ENCODE assay signal across 22 cellular contexts in the genomic region with DNA sequence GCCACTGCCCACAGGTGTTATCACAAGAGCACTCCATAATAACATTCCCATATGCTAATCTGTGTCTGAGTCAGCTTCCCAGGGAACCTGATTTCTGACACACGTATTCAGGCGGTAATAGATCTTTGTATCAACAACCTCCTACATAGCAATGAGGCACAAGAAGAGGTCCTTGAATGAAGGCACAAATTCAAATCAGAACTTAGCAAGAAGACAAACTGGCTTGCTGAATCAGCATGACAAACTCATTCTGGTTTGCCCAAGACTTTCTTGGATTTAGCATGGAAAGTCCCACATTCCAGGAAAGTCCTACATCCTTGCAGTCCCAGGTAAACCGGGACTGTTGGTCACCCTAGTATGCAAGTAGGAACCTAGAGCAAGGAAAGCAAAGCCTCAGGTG. TPM values are rescaled to one million over a fixed set of nuclear protein-coding genes. Genes with fewer than 3 reads are reported as not detected.
DNase-seq lines count a peak whose midpoint lies in the region; ATAC-seq, FAIRE-seq and TF ChIP-seq lines count a peak whose summit lies in the region.
"Had no signal": no experiment of that assay in that cellular context is flagged by ENCODE, and none has a peak within 500 bp of the region (broad histone marks: within the 10 kb centered on the region; RNA-seq: fewer than 3 reads in every experiment).

No MANE protein-coding gene starts in this region.

- H3K27ac ChIP-seq in HepG2 (ENCODE audit: extremely low read length, insufficient read depth, low read length), result no peak overlapping the region
- no peak overlapping the region for H3K27ac ChIP-seq in right lobe of liver
- H3K27ac ChIP-seq: SJCRH30 had no signal

- CTCF ChIA-PET in HepG2 (lab: Yijun Ruan, JAX; ENCODE audit: low intra/inter-chr PET ratio, low total read pairs), result no interaction called here

- in situ Hi-C loops in HepG2 (cut with HindIII; ENCODE audit: extremely low pct_ligation_motif_present, low pct_unique_long_range_greater_than_20kb), result no loop called here

- no peak overlapping the region for H2AFZ ChIP-seq in HepG2 (ENCODE audit: low read length)

- BruUV-seq in HepG2 (replicated peaks; lab: Mats Ljungman, UMichigan), result no TSS peak

- H3K36me3 ChIP-seq in HepG2 (replicated peaks in 1 of 2; ENCODE audit: control insufficient read depth in 1 of 2, insufficient read depth in 2 of 2, low read length in 2 of 2) (no peaks in the 10 kb centered on the region), right lobe of liver (no peaks in the 10 kb centered on the region)
- H3K36me3 ChIP-seq: BE2C, SJCRH30 had no signal

- H3K9me3 ChIP-seq in HepG2 (ENCODE audit: low read length), result no peaks in the 10 kb centered on the region
- no peaks in the 10 kb centered on the region for H3K9me3 ChIP-seq in right lobe of liver
- H3K9me3 ChIP-seq: SJCRH30 had no signal

- TF ChIP-seq POLR2A in HepG2 (IDR thresholded peaks at IDR 0.05; ENCODE audit: insufficient read depth in 1 of 2, low read depth in 2 of 2, low read length in 2 of 2) (no peak), right lobe of liver (IDR thresholded peaks at IDR 0.05) (no peak)

- H3K4me3 ChIP-seq in HepG2 (replicated peaks in 1 of 3; ENCODE audit: insufficient read depth in 1 of 3, low read depth in 2 of 3, low read length in 3 of 3), result no peak overlapping the region
- no peak overlapping the region for H3K4me3 ChIP-seq in right lobe of liver
- H3K4me3 ChIP-seq: SJCRH30 had no signal

- no peak for FAIRE-seq in HepG2 (lab: Jason Lieb, UNC)
- FAIRE-seq: GM19239, H54 had no signal

- ATAC-seq in HepG2, result no peak
- no peak for ATAC-seq in right lobe of liver
- no peak for ATAC-seq in esophagus mucosa
- no peak for ATAC-seq in Right ventricle myocardium inferior
- ATAC-seq: Panc1 had no signal

- TF ChIP-seq EP300 in HepG2 (IDR thresholded peaks at IDR 0.05; ENCODE audit: low read depth in 2 of 2, low read length in 2 of 2) (no peak), HepG2 (CRISPR knock-in tag; IDR thresholded peaks at IDR 0.05; ENCODE audit: borderline replicate concordance) (no peak)

- TF ChIP-seq CTCF in HepG2 (CRISPR knock-in tag; IDR thresholded peaks at IDR 0.05) (no peak), right lobe of liver (IDR thresholded peaks at IDR 0.05) (no peak)

- WGBS in HepG2 (ENCODE audit: low lambda C conversion rate), result 36% methylated on average over 3 of the region's 3 CpGs
- WGBS in right lobe of liver (ENCODE audit: insufficient coverage, low coverage, low lambda C conversion rate, missing lambda C conversion rate), result 50% methylated on average over 1 of the region's 3 CpGs

- DNase-seq in HepG2 (ENCODE audit: low spot score) (no peak), right lobe of liver (no peak), astrocyte of the hippocampus (ENCODE audit: low read depth, low spot score) (peak; percentile 47), glomerular visceral epithelial cell (ENCODE audit: extremely low spot score) (peak; percentile 37), renal cortical epithelial cell (ENCODE audit: low read depth) (peak; percentile 80), NCI-H526 treated with DMSO at 0.1 percent for 48 hours (lab: John Stamatoyannopoulos, UW) (no peak), Right ventricle myocardium inferior (ENCODE audit: missing footprints) (no peak)
- DNase-seq: BE2C, COR-L47, GDM1, KBM-7, NCI-H1092 treated with DMSO at 0.1 percent for 48 hours, NCI-H1436 treated with DMSO at 0.1 percent for 48 hours, NCI-H1930, NCI-H345, NCI-H82, SJCRH30 had no signal

- H3K79me2 ChIP-seq in HepG2 (ENCODE audit: insufficient read depth, low read length), result no peaks in the 10 kb centered on the region

- intact Hi-C loops in HepG2 (cut with micrococcal nuclease; ENCODE audit: unreplicated experiment) (no loop called here), right lobe of liver (cut with DNase I) (no loop called here), Right ventricle myocardium inferior (cut with DNase I) (no loop called here)

- H3K27me3 ChIP-seq in HepG2 (ENCODE audit: control insufficient read depth in 1 of 2, insufficient read depth in 2 of 2, low read length in 2 of 2), result no peaks in the 10 kb centered on the region
- H3K27me3 ChIP-seq in right lobe of liver, result no peaks in the 10 kb centered on the region
- H3K27me3 ChIP-seq: BE2C, SJCRH30 had no signal

- POLR2A ChIA-PET in HepG2 (lab: Yijun Ruan, JAX), result no interaction called here

- H3K4me1 ChIP-seq in HepG2 (ENCODE audit: insufficient read depth, low read length), result no peaks in the 10 kb centered on the region
- H3K4me1 ChIP-seq in right lobe of liver, result no peaks in the 10 kb centered on the region
- H3K4me1 ChIP-seq: BE2C, SJCRH30 had no signal

- no peak overlapping the region for H3K4me2 ChIP-seq in HepG2 (ENCODE audit: low read depth, low read length)

- TF ChIP-seq RAD21 in HepG2 (CRISPR knock-in tag; IDR thresholded peaks at IDR 0.05), result no peak

- no peaks in the 10 kb centered on the region for H4K20me1 ChIP-seq in HepG2 (ENCODE audit: insufficient read depth, low read length)

- no peak overlapping the region for H3K9ac ChIP-seq in HepG2 (ENCODE audit: insufficient read depth, low read depth, low read length)

TF ChIP-seq in HepG2, 621 proteins besides CTCF, POLR2A, EP300 and RAD21:
- TF ChIP-seq ZNF552 (CRISPR knock-in tag; IDR thresholded peaks at IDR 0.05; ENCODE audit: borderline replicate concordance) (0 out of 2 replicates have a peak, but pooled peaks have one; percentile 16), MAFF (IDR thresholded peaks at IDR 0.05; ENCODE audit: low read depth, low read length) (peak; percentile 24; the same call in 1 of the 2 replicates), MAFK (conservative IDR thresholded peaks at IDR 0.05 in 1 of 2, IDR thresholded peaks at IDR 0.05 in 1 of 2; ENCODE audit: low read length in 2 of 2) (peak; percentile 40 to 43; a peak in 1 of 4 replicates)
- TF ChIP-seq, protein P1, sequence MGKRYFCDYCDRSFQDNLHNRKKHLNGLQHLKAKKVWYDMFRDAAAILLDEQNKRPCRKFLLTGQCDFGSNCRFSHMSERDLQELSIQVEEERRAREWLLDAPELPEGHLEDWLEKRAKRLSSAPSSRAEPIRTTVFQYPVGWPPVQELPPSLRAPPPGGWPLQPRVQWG (CRISPR knock-in tag; IDR thresholded peaks at IDR 0.05; ENCODE audit: borderline replicate concordance, low read depth), result no peak

RNA-seq across cellular contexts. Expression of a gene that starts 33.9 kb away (rescaled TPM):
- under 0.01 TPM in 1 of 2 replicates, not detected in the other for total RNA-seq in HepG2 (2016; rRNA removed; fragmentation: Illumina TruSeq; extraction: Trizol)
- under 0.01 TPM in 2 replicates for total RNA-seq in HepG2 (2016; cell fraction: cytosol; rRNA removed; fragmentation: Illumina TruSeq; extraction: Trizol; ENCODE audit: low read depth)
- total RNA-seq in HepG2 (2016; cell fraction: insoluble cytoplasmic fraction; rRNA removed; fragmentation: Illumina TruSeq; extraction: Trizol), result under 0.01 TPM in 1 of 2 replicates, not detected in the other
- total RNA-seq in HepG2 (2016; cell fraction: membrane; rRNA removed; fragmentation: Illumina TruSeq; extraction: Trizol), result under 0.01 TPM in 1 of 2 replicates, not detected in the other
- not detected in 2 replicates for total RNA-seq in HepG2 (2016; cell fraction: nucleus; rRNA removed; fragmentation: Illumina TruSeq; extraction: Trizol)
- not detected in 2 replicates for polyA plus RNA-seq in HepG2 (2011; rRNA removed)
- polyA plus RNA-seq in HepG2 (2011; cell fraction: cytosol; rRNA removed), result not detected in 2 replicates
- polyA plus RNA-seq in HepG2 (2011; cell fraction: nucleus; rRNA removed), result not detected in 2 replicates
- not detected in 2 replicates for polyA plus RNA-seq in HepG2 (2012)
- polyA plus RNA-seq in HepG2 (2016; cell fraction: cytosol; fragmentation: Illumina TruSeq; extraction: Trizol; ENCODE audit: low read depth), result not detected in 2 replicates
- polyA plus RNA-seq in HepG2 (2016; cell fraction: insoluble cytoplasmic fraction; fragmentation: Illumina TruSeq; extraction: Trizol; ENCODE audit: low read depth), result not detected in 2 replicates
- polyA plus RNA-seq in HepG2 (2016; cell fraction: membrane; fragmentation: Illumina TruSeq; extraction: Trizol; ENCODE audit: low read depth), result not detected in 2 replicates
- polyA plus RNA-seq in HepG2 (2016; cell fraction: nucleus; fragmentation: Illumina TruSeq; extraction: Trizol; ENCODE audit: insufficient read depth, low read depth), result not detected in 2 replicates
- under 0.01 TPM in 1 of 2 replicates, not detected in the other for polyA minus RNA-seq in HepG2 (2011; rRNA and poly(A)+ RNA removed; ENCODE audit: low replicate concordance)
- polyA minus RNA-seq in HepG2 (2011; cell fraction: cytosol; rRNA and poly(A)+ RNA removed), result not detected in 2 replicates
- polyA minus RNA-seq in HepG2 (2011; cell fraction: nucleus; rRNA and poly(A)+ RNA removed), result not detected in 2 replicates
- not detected for total RNA-seq in right lobe of liver
- not detected in 2 replicates for total RNA-seq in renal cortical epithelial cell
- total RNA-seq in esophagus mucosa, result not detected
- not detected for total RNA-seq in Right ventricle myocardium inferior
- total RNA-seq: A172, SJCRH30 had no signal

RNA-seq across cellular contexts. Expression of a gene that starts 35.2 kb away (rescaled TPM):
- total RNA-seq in HepG2 (2016; rRNA removed; fragmentation: Illumina TruSeq; extraction: Trizol) (under 0.01 TPM in 1 of 2 replicates, not detected in the other), right lobe of liver (not detected), renal cortical epithelial cell (not detected in 2 replicates), esophagus mucosa (not detected), Right ventricle myocardium inferior (not detected)
- total RNA-seq in HepG2 (2016; cell fraction: cytosol; rRNA removed; fragmentation: Illumina TruSeq; extraction: Trizol; ENCODE audit: low read depth), result under 0.01 TPM in 2 replicates
- total RNA-seq in HepG2 (2016; cell fraction: insoluble cytoplasmic fraction; rRNA removed; fragmentation: Illumina TruSeq; extraction: Trizol), result under 0.01 TPM in 1 of 2 replicates, not detected in the other
- under 0.01 TPM in 1 of 2 replicates, not detected in the other for total RNA-seq in HepG2 (2016; cell fraction: membrane; rRNA removed; fragmentation: Illumina TruSeq; extraction: Trizol)
- total RNA-seq in HepG2 (2016; cell fraction: nucleus; rRNA removed; fragmentation: Illumina TruSeq; extraction: Trizol), result not detected in 2 replicates
- not detected in 2 replicates for polyA plus RNA-seq in HepG2 (2011; rRNA removed)
- not detected in 2 replicates for polyA plus RNA-seq in HepG2 (2011; cell fraction: cytosol; rRNA removed)
- polyA plus RNA-seq in HepG2 (2011; cell fraction: nucleus; rRNA removed), result not detected in 2 replicates
- not detected in 2 replicates for polyA plus RNA-seq in HepG2 (2012)
- polyA plus RNA-seq in HepG2 (2016; cell fraction: cytosol; fragmentation: Illumina TruSeq; extraction: Trizol; ENCODE audit: low read depth), result not detected in 2 replicates
- polyA plus RNA-seq in HepG2 (2016; cell fraction: insoluble cytoplasmic fraction; fragmentation: Illumina TruSeq; extraction: Trizol; ENCODE audit: low read depth), result not detected in 2 replicates
- polyA plus RNA-seq in HepG2 (2016; cell fraction: membrane; fragmentation: Illumina TruSeq; extraction: Trizol; ENCODE audit: low read depth), result not detected in 2 replicates
- not detected in 2 replicates for polyA plus RNA-seq in HepG2 (2016; cell fraction: nucleus; fragmentation: Illumina TruSeq; extraction: Trizol; ENCODE audit: insufficient read depth, low read depth)
- under 0.01 TPM in 1 of 2 replicates, not detected in the other for polyA minus RNA-seq in HepG2 (2011; rRNA and poly(A)+ RNA removed; ENCODE audit: low replicate concordance)
- polyA minus RNA-seq in HepG2 (2011; cell fraction: cytosol; rRNA and poly(A)+ RNA removed), result not detected in 2 replicates
- polyA minus RNA-seq in HepG2 (2011; cell fraction: nucleus; rRNA and poly(A)+ RNA removed), result not detected in 2 replicates
- total RNA-seq: A172, SJCRH30 had no signal

Comparison
In these comparisons a context has a peak if more than half of its experiments do, and no peak if none do; other contexts are left out.
1. DNase-seq: peak in astrocyte of the hippocampus (single experiment), glomerular visceral epithelial cell (single experiment) and renal cortical epithelial cell (single experiment); none in HepG2 (single experiment), right lobe of liver (0 of 3), NCI-H526 treated with DMSO at 0.1 percent for 48 hours (single experiment) and Right ventricle myocardium inferior (single experiment).